ENCODE assay signal across 8 cellular contexts in the genomic region with DNA sequence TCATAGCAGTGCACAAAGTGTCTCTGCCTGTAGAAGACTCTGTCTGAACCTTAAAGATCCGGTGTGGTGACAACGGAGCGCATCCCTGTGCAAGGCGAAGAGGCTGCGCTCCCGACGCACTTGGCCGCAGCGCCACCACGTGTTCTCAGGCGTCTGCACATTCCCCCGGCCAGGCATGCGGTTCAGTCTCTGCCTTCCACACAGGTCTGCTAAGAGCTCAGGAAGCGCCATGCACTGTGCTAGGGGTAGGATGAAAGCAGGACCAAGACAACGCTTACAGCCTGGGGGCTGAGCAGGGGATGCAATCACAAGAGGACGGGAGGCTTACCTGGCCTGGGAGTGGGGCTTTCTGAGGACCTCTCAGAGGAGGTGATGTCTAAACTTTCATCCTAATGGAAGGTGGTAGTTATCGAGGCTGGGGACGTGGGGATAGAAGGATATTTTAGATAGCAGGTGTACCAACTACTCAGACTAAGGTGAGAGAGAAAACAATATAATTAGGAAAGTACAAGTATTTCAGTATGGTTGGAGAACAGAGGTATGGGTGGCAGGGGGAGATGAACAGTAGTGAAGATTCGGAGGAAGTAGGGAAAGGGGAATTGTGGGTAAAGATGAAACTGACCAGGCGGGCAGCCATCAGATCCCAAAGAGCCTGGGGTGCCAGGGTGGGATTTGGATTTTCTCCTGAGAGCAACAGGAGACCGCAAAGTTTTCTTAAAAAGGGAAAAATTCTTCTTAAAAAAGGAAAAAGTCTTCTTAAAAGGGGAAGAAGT. TPM values are rescaled to one million over a fixed set of nuclear protein-coding genes. Genes with fewer than 3 reads are reported as not detected.
DNase-seq lines count a peak whose midpoint lies in the region; ATAC-seq, FAIRE-seq and TF ChIP-seq lines count a peak whose summit lies in the region.

No MANE protein-coding gene starts in this region.

- H3K27ac ChIP-seq in ovary: no peak overlapping the region
- H3K27ac ChIP-seq in tibial nerve: no peak overlapping the region

- POLR2A ChIA-PET in AG04449 (lab: Yijun Ruan, JAX): interaction anchor here (0.7 kb wide), 1 partner anchor 154 kb away, joined by 3 read pairs; no protein-coding TSS in a partner anchor

- intact Hi-C loops in ovary (cut with DNase I): loop anchor here in 3 of 4 donors (5.0 to 10.0 kb wide), 5 partner anchors 143 to 310 kb away; a partner anchor contains a TSS

- peak; percentile 86 for ATAC-seq in HG03432 (IDR thresholded peaks at IDR 0.05; ENCODE audit: unreplicated experiment)

- H3K9me3 ChIP-seq in ovary (no peaks in the 10 kb centered on the region), tibial nerve (no peaks in the 10 kb centered on the region)

- TF ChIP-seq POLR2A in ovary (IDR thresholded peaks at IDR 0.05): no peak
- no peak for TF ChIP-seq POLR2A in tibial nerve (IDR thresholded peaks at IDR 0.05)

- peak; percentile 84 for FAIRE-seq in GM18507 (lab: Jason Lieb, UNC)

- no peak for TF ChIP-seq EP300 in ovary (IDR thresholded peaks at IDR 0.05)
- no peak for TF ChIP-seq EP300 in tibial nerve (IDR thresholded peaks at IDR 0.05)

- DNase-seq in AG04449 (ENCODE audit: low read depth, low spot score): no peak
- DNase-seq in GM18507 (ENCODE audit: extremely low spot score, insufficient read length, low read depth): no peak
- peak; percentile 65 for DNase-seq in RPMI7951 (ENCODE audit: low read depth)
- peak; percentile 79 for DNase-seq in activated T-helper 9 cell treated with anti-CD3 and anti-CD28 coated beads, Interleukin-2, amount 50 U/mL, for 16 hours (ENCODE audit: low read depth)
- DNase-seq in fibroblast of villous mesenchyme (ENCODE audit: low read depth): peak; percentile 71
- peak; percentile 30 to 74 (median 53) for DNase-seq in ovary
- DNase-seq in tibial nerve (ENCODE audit: low spot score in 2 of 2): peak; percentile 16 to 22

- TF ChIP-seq CTCF in AG04449 (IDR thresholded peaks at IDR 0.05; ENCODE audit: insufficient read depth, low read length, missing control alignments) (peak; percentile 96), fibroblast of villous mesenchyme (IDR thresholded peaks at IDR 0.05; ENCODE audit: insufficient read depth, low read depth, low read length) (peak; percentile 77), ovary (IDR thresholded peaks at IDR 0.05) (peak; percentile 30 to 52 (median 34)), tibial nerve (IDR thresholded peaks at IDR 0.05) (peak; percentile 42 to 66 (median 60))

- H3K27me3 ChIP-seq in ovary (no peaks in the 10 kb centered on the region), tibial nerve (peaks cover 0 to 4% of the 10 kb centered on the region in 2 donors)

- WGBS in ovary, 3 donors: 12 to 15% (median 13%) methylated on average over 21 of the region's 21 CpGs
- 15 to 16% methylated on average over 21 of the region's 21 CpGs for WGBS in tibial nerve, 2 donors

- H3K4me1 ChIP-seq in ovary (ENCODE audit: insufficient read depth): no peaks in the 10 kb centered on the region
- peaks cover 0 to 19% (median 0%) of the 10 kb centered on the region in 4 donors for H3K4me1 ChIP-seq in tibial nerve

- H3K4me3 ChIP-seq in AG04449 (ENCODE audit: low read depth, low read length): peak overlapping the region; percentile 39
- H3K4me3 ChIP-seq in fibroblast of villous mesenchyme (ENCODE audit: low read depth, low read length): no peak overlapping the region
- no peak overlapping the region for H3K4me3 ChIP-seq in ovary
- H3K4me3 ChIP-seq in tibial nerve: no peak overlapping the region

- CTCF ChIA-PET in AG04449 (lab: Yijun Ruan, JAX): interaction anchor here (0.6 to 14.2 kb wide), 54 partner anchors 10 to 835 kb away, joined by 3 to 386 read pairs (median 4); a partner anchor contains a TSS

- no peaks in the 10 kb centered on the region for H3K36me3 ChIP-seq in ovary
- H3K36me3 ChIP-seq in tibial nerve: no peaks in the 10 kb centered on the region

RNA-seq across cellular contexts. Expression of a gene that starts 13.3 kb away (rescaled TPM):
- total RNA-seq in RPMI7951 (2014; rRNA removed; shearing (Covaris generic)): not detected in 2 replicates
- total RNA-seq in fibroblast of villous mesenchyme: 0.43 TPM in 1 of 2 replicates, not detected in the other
- 10 to 100 TPM in 1 of 7 donors, 1 to 10 TPM in 3, under 1 TPM in 1, not detected in 2; 0.85 to 28.8 (median 1.8) TPM for total RNA-seq in ovary
- polyA plus RNA-seq in ovary: not detected
- total RNA-seq in tibial nerve: not detected

Comparison
In these comparisons a context has a peak if more than half of its experiments do, and no peak if none do; other contexts are left out.
1. DNase-seq: peak in RPMI7951 (single experiment), activated T-helper 9 cell treated with anti-CD3 and anti-CD28 coated beads, Interleukin-2, amount 50 U/mL, for 16 hours (single experiment), fibroblast of villous mesenchyme (single experiment), ovary (5 of 5) and tibial nerve (2 of 2); none in AG04449 (single experiment) and GM18507 (single experiment).
2. CTCF ChIP-seq: peak in every context shown above with its lines; median percentile 96 in AG04449; 77 in fibroblast of villous mesenchyme; 60 in tibial nerve; 34 in ovary.